Comparison of ENCODE assay signal across 1 cellular context in genomic region chr6:142805042-142805441, GRCh38.
TF ChIP-seq lines count a peak whose summit lies in the region.

No MANE protein-coding gene starts in this region.

TF ChIP-seq in SK-N-SH, 30 proteins besides CTCF, POLR2A, EP300 and RAD21:
- TF ChIP-seq MAX (IDR thresholded peaks at IDR 0.05; ENCODE audit: low read depth): no peak
